1 cellular context compared by ENCODE assay signal in the genomic region with DNA sequence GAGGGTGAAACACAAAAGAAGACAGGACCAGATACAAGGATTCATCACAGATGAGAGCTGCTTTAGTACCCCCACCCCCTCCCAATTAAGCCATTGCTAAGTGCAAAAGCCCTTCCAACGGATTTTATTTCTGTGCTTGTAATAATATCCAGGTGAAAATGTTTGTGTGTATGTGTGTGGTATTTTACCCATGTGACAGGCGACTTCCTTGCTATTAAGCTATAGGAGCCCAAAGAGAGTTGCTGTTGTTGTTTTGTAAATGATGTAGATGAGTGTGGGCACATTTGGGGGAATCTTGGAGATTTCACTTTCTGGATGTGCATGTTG.
TF ChIP-seq lines count a peak whose summit lies in the region.

No MANE protein-coding gene starts in this region.

TF ChIP-seq in GM12878, 131 proteins besides CTCF, POLR2A, EP300 and RAD21:
- TF ChIP-seq JUNB (IDR thresholded peaks at IDR 0.05): no peak
